9 cellular contexts compared by ENCODE assay signal in genomic region chr6:159169193-159169555, GRCh38. TPM values are rescaled to one million over a fixed set of nuclear protein-coding genes. Genes with fewer than 3 reads are reported as not detected.
DNase-seq lines count a peak whose midpoint lies in the region.
"Had no signal": no experiment of that assay in that cellular context is flagged by ENCODE, and none has a peak within 500 bp of the region (broad histone marks: within the 10 kb centered on the region; RNA-seq: fewer than 3 reads in every experiment).

Gene FNDC1 (plus strand): TSS chr6:159169400. CDS start chr6:159169597, 197 bp downstream.

- peak within 1 kb of the TSS; percentile 58 for H3K4me3 ChIP-seq in HUES64 (ENCODE audit: low read length)
- peak within 1 kb of the TSS; percentile 54 for H3K4me3 ChIP-seq in rectal smooth muscle tissue (ENCODE audit: low read length)

- H3K4me1 Mint-ChIP-seq in activated T-cell treated with anti-CD3 and anti-CD28 coated beads, Interleukin-2, amount 50 U/mL, for 24 hours (ENCODE audit: low read depth): peaks cover 15% of the 10 kb centered on the region

- no peak within 1 kb of the TSS for H3K27ac Mint-ChIP-seq in activated T-cell treated with anti-CD3 and anti-CD28 coated beads, Interleukin-2, amount 50 U/mL, for 24 hours

- under 1% methylated on average over 59 of the region's 59 CpGs for WGBS in HUES64

- H3K9me3 Mint-ChIP-seq in activated T-cell treated with anti-CD3 and anti-CD28 coated beads, Interleukin-2, amount 50 U/mL, for 24 hours: no peaks in the 10 kb centered on the region

- H3K27ac ChIP-seq in HUES64 (ENCODE audit: low read depth, low read length): no peak within 1 kb of the TSS
- H3K27ac ChIP-seq in rectal smooth muscle tissue (ENCODE audit: low read depth, low read length): peak within 1 kb of the TSS; percentile 60
- H3K27ac ChIP-seq: adrenal gland had no signal

- no peaks in the 10 kb centered on the region for H3K36me3 Mint-ChIP-seq in activated T-cell treated with anti-CD3 and anti-CD28 coated beads, Interleukin-2, amount 50 U/mL, for 24 hours (ENCODE audit: low read depth)

- H3K27me3 Mint-ChIP-seq in activated T-cell treated with anti-CD3 and anti-CD28 coated beads, Interleukin-2, amount 50 U/mL, for 24 hours: peaks cover 85% of the 10 kb centered on the region

- DNase-seq in NCI-H345 (lab: John Stamatoyannopoulos, UW) (peak; percentile 54), NCI-H345 treated with DMSO at 0.1 percent for 48 hours (lab: John Stamatoyannopoulos, UW; ENCODE audit: unreplicated experiment) (no peak), glomerular visceral epithelial cell (ENCODE audit: extremely low spot score) (peak; percentile 19), NCI-H2107 treated with DMSO at 0.1 percent for 48 hours (lab: John Stamatoyannopoulos, UW; ENCODE audit: unreplicated experiment) (no peak), SW480 (ENCODE audit: low spot score) (no peak)
- DNase-seq in activated T-cell treated with anti-CD3 and anti-CD28 coated beads, Interleukin-2, amount 50 U/mL, for 24 hours: peak; percentile 68

- H3K9me3 ChIP-seq in HUES64 (ENCODE audit: insufficient read depth, low read depth, low read length): no peaks in the 10 kb centered on the region
- H3K9me3 ChIP-seq: adrenal gland had no signal

- peak within 1 kb of the TSS; percentile 50 for H3K9ac ChIP-seq in HUES64 (ENCODE audit: low read depth, low read length)
- H3K9ac ChIP-seq in rectal smooth muscle tissue (ENCODE audit: low read length): no peak within 1 kb of the TSS

- peaks cover 98% of the 10 kb centered on the region for H3K27me3 ChIP-seq in HUES64 (ENCODE audit: insufficient read depth, low read length)
- H3K27me3 ChIP-seq in rectal smooth muscle tissue (ENCODE audit: control insufficient read depth, insufficient read depth, low read length): no peaks in the 10 kb centered on the region

- H3K36me3 ChIP-seq in HUES64 (ENCODE audit: insufficient read depth, low read length) (no peaks in the 10 kb centered on the region), rectal smooth muscle tissue (ENCODE audit: control insufficient read depth, insufficient read depth, low read length) (no peaks in the 10 kb centered on the region)
- H3K36me3 ChIP-seq: adrenal gland had no signal

- H3K4me3 Mint-ChIP-seq in activated T-cell treated with anti-CD3 and anti-CD28 coated beads, Interleukin-2, amount 50 U/mL, for 24 hours: peak within 1 kb of the TSS; percentile 59

- H3K4me1 ChIP-seq in HUES64 (ENCODE audit: insufficient read depth, low read length) (peaks cover 6% of the 10 kb centered on the region), rectal smooth muscle tissue (ENCODE audit: control insufficient read depth, insufficient read depth, low read length) (no peaks in the 10 kb centered on the region)

RNA-seq across cellular contexts. Expression of gene FNDC1, which starts in this region (rescaled TPM):
- 0.15 TPM for polyA plus RNA-seq in HUES64 (2013, experiment 1 of 2)
- polyA plus RNA-seq in HUES64 (2013, experiment 2 of 2): 0.19 TPM

Comparison
In these comparisons a context has a peak if more than half of its experiments do, and no peak if none do; other contexts are left out.
1. DNase-seq: peak in NCI-H345 (single experiment), activated T-cell treated with anti-CD3 and anti-CD28 coated beads, Interleukin-2, amount 50 U/mL, for 24 hours (single experiment) and glomerular visceral epithelial cell (single experiment); none in NCI-H345 treated with DMSO at 0.1 percent for 48 hours (single experiment), NCI-H2107 treated with DMSO at 0.1 percent for 48 hours (single experiment) and SW480 (single experiment).